Comparison of ENCODE assay signal across 2 cellular contexts in genomic region chr11:108218912-108219783, GRCh38.
TF ChIP-seq lines count a peak whose summit lies in the region.

No MANE protein-coding gene starts in this region.

TF ChIP-seq in GM12878, 131 proteins besides CTCF, POLR2A, EP300 and RAD21:
- peak; percentile 81; the same call in 1 of the 2 replicates for TF ChIP-seq PAX8 (IDR thresholded peaks at IDR 0.05)
- no peak for TF ChIP-seq LARP7 (IDR thresholded peaks at IDR 0.05)
TF ChIP-seq in GM12878: peak in this region for 1.

TF ChIP-seq in SK-N-SH treated with all-trans-retinoic acid at 6 μM for 48 hours, 23 proteins besides CTCF, POLR2A, EP300 and RAD21:
- TF ChIP-seq TCF4 (CRISPR knock-in tag; IDR thresholded peaks at IDR 0.05; ENCODE audit: borderline replicate concordance) (no peak), ZFP3 (CRISPR knock-in tag; IDR thresholded peaks at IDR 0.05) (no peak), SNAI2 (CRISPR knock-in tag; IDR thresholded peaks at IDR 0.05) (no peak), CREB5 (CRISPR knock-in tag; IDR thresholded peaks at IDR 0.05; ENCODE audit: low read depth) (no peak), ARNTL (CRISPR knock-in tag; IDR thresholded peaks at IDR 0.05; ENCODE audit: borderline replicate concordance, low read depth) (no peak), GLIS3 (CRISPR knock-in tag; IDR thresholded peaks at IDR 0.05) (no peak), BACH2 (CRISPR knock-in tag; IDR thresholded peaks at IDR 0.05; ENCODE audit: borderline replicate concordance) (no peak), TOX (CRISPR knock-in tag; IDR thresholded peaks at IDR 0.05; ENCODE audit: borderline replicate concordance) (no peak), ZC3H10 (CRISPR knock-in tag; IDR thresholded peaks at IDR 0.05) (no peak), ESRRG (CRISPR knock-in tag; IDR thresholded peaks at IDR 0.05) (no peak), ZNF70 (CRISPR knock-in tag; IDR thresholded peaks at IDR 0.05) (no peak), OSR1 (CRISPR knock-in tag; IDR thresholded peaks at IDR 0.05) (no peak), ZNF565 (CRISPR knock-in tag; conservative IDR thresholded peaks at IDR 0.05; ENCODE audit: low read depth) (no peak), PPARA (CRISPR knock-in tag; IDR thresholded peaks at IDR 0.05; ENCODE audit: borderline replicate concordance) (no peak)
- TF ChIP-seq, protein P1, sequence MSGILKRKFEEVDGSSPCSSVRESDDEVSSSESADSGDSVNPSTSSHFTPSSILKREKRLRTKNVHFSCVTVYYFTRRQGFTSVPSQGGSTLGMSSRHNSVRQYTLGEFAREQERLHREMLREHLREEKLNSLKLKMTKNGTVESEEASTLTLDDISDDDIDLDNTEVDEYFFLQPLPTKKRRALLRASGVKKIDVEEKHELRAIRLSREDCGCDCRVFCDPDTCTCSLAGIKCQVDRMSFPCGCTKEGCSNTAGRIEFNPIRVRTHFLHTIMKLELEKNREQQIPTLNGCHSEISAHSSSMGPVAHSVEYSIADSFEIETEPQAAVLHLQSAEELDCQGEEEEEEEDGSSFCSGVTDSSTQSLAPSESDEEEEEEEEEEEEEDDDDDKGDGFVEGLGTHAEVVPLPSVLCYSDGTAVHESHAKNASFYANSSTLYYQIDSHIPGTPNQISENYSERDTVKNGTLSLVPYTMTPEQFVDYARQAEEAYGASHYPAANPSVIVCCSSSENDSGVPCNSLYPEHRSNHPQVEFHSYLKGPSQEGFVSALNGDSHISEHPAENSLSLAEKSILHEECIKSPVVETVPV (CRISPR knock-in tag; IDR thresholded peaks at IDR 0.05) = no peak
- TF ChIP-seq, protein P2, sequence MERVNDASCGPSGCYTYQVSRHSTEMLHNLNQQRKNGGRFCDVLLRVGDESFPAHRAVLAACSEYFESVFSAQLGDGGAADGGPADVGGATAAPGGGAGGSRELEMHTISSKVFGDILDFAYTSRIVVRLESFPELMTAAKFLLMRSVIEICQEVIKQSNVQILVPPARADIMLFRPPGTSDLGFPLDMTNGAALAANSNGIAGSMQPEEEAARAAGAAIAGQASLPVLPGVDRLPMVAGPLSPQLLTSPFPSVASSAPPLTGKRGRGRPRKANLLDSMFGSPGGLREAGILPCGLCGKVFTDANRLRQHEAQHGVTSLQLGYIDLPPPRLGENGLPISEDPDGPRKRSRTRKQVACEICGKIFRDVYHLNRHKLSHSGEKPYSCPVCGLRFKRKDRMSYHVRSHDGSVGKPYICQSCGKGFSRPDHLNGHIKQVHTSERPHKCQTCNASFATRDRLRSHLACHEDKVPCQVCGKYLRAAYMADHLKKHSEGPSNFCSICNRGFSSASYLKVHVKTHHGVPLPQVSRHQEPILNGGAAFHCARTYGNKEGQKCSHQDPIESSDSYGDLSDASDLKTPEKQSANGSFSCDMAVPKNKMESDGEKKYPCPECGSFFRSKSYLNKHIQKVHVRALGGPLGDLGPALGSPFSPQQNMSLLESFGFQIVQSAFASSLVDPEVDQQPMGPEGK (CRISPR knock-in tag; IDR thresholded peaks at IDR 0.05; ENCODE audit: borderline replicate concordance) = no peak
